ENCODE assay signal across 1 cellular context in genomic region chr12:41476499-41476898, GRCh38.
TF ChIP-seq lines count a peak whose summit lies in the region.

No MANE protein-coding gene starts in this region.

TF ChIP-seq in WTC11, 78 proteins besides CTCF, POLR2A, EP300 and RAD21 (continued from another document):
- TF ChIP-seq ZNF532 (CRISPR knock-in tag; IDR thresholded peaks at IDR 0.05; ENCODE audit: borderline replicate concordance) (no peak), GTF2I (CRISPR knock-in tag; conservative IDR thresholded peaks at IDR 0.05) (no peak), ZNF423 (CRISPR knock-in tag; IDR thresholded peaks at IDR 0.05) (no peak), E2F1 (CRISPR knock-in tag; IDR thresholded peaks at IDR 0.05) (no peak), TEAD4 (CRISPR knock-in tag; IDR thresholded peaks at IDR 0.05) (no peak), FOXJ3 (CRISPR knock-in tag; IDR thresholded peaks at IDR 0.05; ENCODE audit: borderline replicate concordance) (no peak)
- TF ChIP-seq, protein P1, sequence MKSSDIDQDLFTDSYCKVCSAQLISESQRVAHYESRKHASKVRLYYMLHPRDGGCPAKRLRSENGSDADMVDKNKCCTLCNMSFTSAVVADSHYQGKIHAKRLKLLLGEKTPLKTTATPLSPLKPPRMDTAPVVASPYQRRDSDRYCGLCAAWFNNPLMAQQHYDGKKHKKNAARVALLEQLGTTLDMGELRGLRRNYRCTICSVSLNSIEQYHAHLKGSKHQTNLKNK (CRISPR knock-in tag; IDR thresholded peaks at IDR 0.05): no peak
